In genomic region chr11:68167474-68167873, GRCh38 we compare ENCODE assay signal across 16 cellular contexts. TPM values are rescaled to one million over a fixed set of nuclear protein-coding genes. Genes with fewer than 3 reads are reported as not detected.
DNase-seq lines count a peak whose midpoint lies in the region; ATAC-seq and TF ChIP-seq lines count a peak whose summit lies in the region.
"Had no signal": no experiment of that assay in that cellular context is flagged by ENCODE, and none has a peak within 500 bp of the region (broad histone marks: within the 10 kb centered on the region; RNA-seq: fewer than 3 reads in every experiment).

No MANE protein-coding gene starts in this region.

- ATAC-seq in T-helper 17 cell: no peak
- ATAC-seq in left lobe of liver: peak; percentile 18
- ATAC-seq: CD8-positive, alpha-beta T cell had no signal

- peaks cover 5% of the 10 kb centered on the region for H3K4me1 Mint-ChIP-seq in T-helper 17 cell
- H3K4me1 Mint-ChIP-seq: B cell; CD4-positive, CD25-positive, alpha-beta regulatory T cell had no signal

- H3K4me3 ChIP-seq in thyroid gland (replicated peaks in 1 of 3) (no peak overlapping the region), ovary (no peak overlapping the region), MG63 (no peak overlapping the region)
- H3K4me3 ChIP-seq: BLaER1, HAP-1 had no signal

- peak overlapping the region; percentile 43 for H3K27ac Mint-ChIP-seq in T-helper 17 cell
- H3K27ac Mint-ChIP-seq: B cell; CD4-positive, CD25-positive, alpha-beta regulatory T cell; CD8-positive, alpha-beta T cell had no signal

- no peak overlapping the region for H3K4me3 Mint-ChIP-seq in T-helper 17 cell
- H3K4me3 Mint-ChIP-seq: B cell; CD8-positive, alpha-beta T cell had no signal

- H3K36me3 Mint-ChIP-seq in T-helper 17 cell (ENCODE audit: low read depth): peaks cover 7% of the 10 kb centered on the region

- no peak for TF ChIP-seq EP300 in ovary (IDR thresholded peaks at IDR 0.05)

- H3K4me1 ChIP-seq in thyroid gland (peaks cover 11 to 46% of the 10 kb centered on the region in 2 donors), ovary (ENCODE audit: insufficient read depth) (no peaks in the 10 kb centered on the region)
- H3K4me1 ChIP-seq: BLaER1 had no signal

- H3K27me3 Mint-ChIP-seq in T-helper 17 cell: no peaks in the 10 kb centered on the region
- H3K27me3 Mint-ChIP-seq: B cell; CD4-positive, CD25-positive, alpha-beta regulatory T cell had no signal

- WGBS in thyroid gland, 2 donors: 86% methylated on average over 6 of the region's 6 CpGs
- 87 to 93% (median 91%) methylated on average over 6 of the region's 6 CpGs for WGBS in ovary, 3 donors

- no peaks in the 10 kb centered on the region for H3K9me3 ChIP-seq in T-helper 17 cell (ENCODE audit: control insufficient read depth, low read length, poor library complexity, severe bottlenecking)
- H3K9me3 ChIP-seq in thyroid gland: no peaks in the 10 kb centered on the region
- no peaks in the 10 kb centered on the region for H3K9me3 ChIP-seq in ovary
- no peaks in the 10 kb centered on the region for H3K9me3 ChIP-seq in MG63
- H3K9me3 ChIP-seq: BLaER1, Caco-2, HAP-1 had no signal

- TF ChIP-seq CTCF in thyroid gland (IDR thresholded peaks at IDR 0.05): no peak
- TF ChIP-seq CTCF in ovary (IDR thresholded peaks at IDR 0.05): no peak

- TF ChIP-seq POLR2A in thyroid gland (IDR thresholded peaks at IDR 0.05): no peak
- no peak for TF ChIP-seq POLR2A in ovary (IDR thresholded peaks at IDR 0.05)

- H3K27ac ChIP-seq in thyroid gland: peak overlapping the region; percentile 49 to 67 (median 63)
- no peak overlapping the region for H3K27ac ChIP-seq in ovary
- H3K27ac ChIP-seq: BLaER1, C4-2B had no signal

- intact Hi-C loops in thyroid gland (cut with DNase I) (no loop called here), ovary (cut with DNase I) (no loop called here)

- peaks cover 29 to 52% of the 10 kb centered on the region in 2 donors for H3K36me3 ChIP-seq in thyroid gland
- no peaks in the 10 kb centered on the region for H3K36me3 ChIP-seq in ovary
- peaks cover 47% of the 10 kb centered on the region for H3K36me3 ChIP-seq in MG63

- DNase-seq in T-helper 17 cell (no peak), left lobe of liver (ENCODE audit: low spot score) (no peak), thyroid gland (peak in 1 of 2 donors; percentile 30), ovary (no peak), MG63 (no peak), T-helper 9 cell (no peak)
- DNase-seq: Caco-2; CD4-positive, CD25-positive, alpha-beta regulatory T cell; CD8-positive, alpha-beta T cell; DMS153; DND-41; GOT3 had no signal

- H3K27me3 ChIP-seq in thyroid gland: no peaks in the 10 kb centered on the region
- H3K27me3 ChIP-seq in ovary: no peaks in the 10 kb centered on the region
- no peaks in the 10 kb centered on the region for H3K27me3 ChIP-seq in MG63
- H3K27me3 ChIP-seq: BLaER1 had no signal

RNA-seq across cellular contexts. Expression of gene KMT5B, which starts 45.6 kb away (rescaled TPM):
- total RNA-seq in T-helper 17 cell: 10 to 100 TPM; 30.5 to 33.8 TPM
- 19.3 TPM for total RNA-seq in left lobe of liver
- 10 to 100 TPM; 57.4 to 84.2 (median 67.4) TPM for total RNA-seq in thyroid gland
- total RNA-seq in ovary: 10 to 100 TPM; 25.5 to 59.1 (median 50.6) TPM
- polyA plus RNA-seq in ovary: 10 to 100 TPM; 25.5 to 36.8 TPM
- 4.7 and 13.8 TPM in 2 replicates for total RNA-seq in MG63 (2014; rRNA removed; shearing (Covaris generic); ENCODE audit: low replicate concordance)

RNA-seq across cellular contexts. Expression of gene CHKA, which starts 46.3 kb away (rescaled TPM):
- total RNA-seq in T-helper 17 cell (1 to 10 TPM; 7.4 to 9.8 TPM), left lobe of liver (15.5 TPM), thyroid gland (100 to 1,000 TPM in 1 of 4 donors, 10 to 100 TPM in 3; 86.8 to 106 (median 93.1) TPM), ovary (10 to 100 TPM; 20.7 to 45.3 (median 31.4) TPM)
- 10 to 100 TPM; 15.6 to 26.3 TPM for polyA plus RNA-seq in ovary
- total RNA-seq in MG63 (2014; rRNA removed; shearing (Covaris generic); ENCODE audit: low replicate concordance): 6.8 and 12.9 TPM in 2 replicates

Comparison
In these comparisons a context has a peak if more than half of its experiments do, and no peak if none do; other contexts are left out.
1. H3K27ac ChIP-seq: peak in thyroid gland (3 of 3); none in ovary (0 of 2).